In the genomic region with DNA sequence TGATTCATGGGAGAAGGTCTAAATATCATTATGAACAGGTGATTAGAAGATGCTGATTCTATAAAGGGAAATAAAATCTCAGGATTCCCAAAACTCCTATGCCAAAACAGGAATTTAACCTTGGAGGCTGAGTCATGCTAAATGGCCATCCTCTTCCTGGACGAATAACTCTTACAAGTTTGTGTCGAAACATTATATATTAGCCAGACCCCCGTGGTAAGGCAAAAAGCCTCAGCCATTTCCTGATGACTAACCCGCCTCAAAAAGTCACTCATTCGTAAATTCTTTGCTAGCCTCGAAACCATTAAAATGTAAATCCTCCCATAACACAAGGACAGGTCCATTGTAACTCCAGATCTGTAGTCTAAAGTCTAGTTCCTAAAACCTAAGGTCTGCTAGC, we compare ENCODE assay signal across 8 cellular contexts. TPM values are rescaled to one million over a fixed set of nuclear protein-coding genes. Genes with fewer than 3 reads are reported as not detected.
DNase-seq lines count a peak whose midpoint lies in the region; ATAC-seq, FAIRE-seq and TF ChIP-seq lines count a peak whose summit lies in the region.

No MANE protein-coding gene starts in this region.

- intact Hi-C loops in HepG2 (cut with micrococcal nuclease; ENCODE audit: unreplicated experiment) = no loop called here

- H3K9ac ChIP-seq in HepG2 (ENCODE audit: insufficient read depth, low read depth, low read length) = no peak overlapping the region

- no peaks in the 10 kb centered on the region for H3K4me1 ChIP-seq in HepG2 (ENCODE audit: insufficient read depth, low read length)

- in situ Hi-C loops in HepG2 (cut with HindIII; ENCODE audit: extremely low pct_ligation_motif_present, low pct_unique_long_range_greater_than_20kb) = no loop called here

- BruUV-seq in HepG2 (replicated peaks; lab: Mats Ljungman, UMichigan) = no TSS peak

- WGBS in HepG2 (ENCODE audit: low lambda C conversion rate) = 92% methylated on average over 6 of the region's 6 CpGs

- no peak overlapping the region for H3K27ac ChIP-seq in HepG2 (ENCODE audit: extremely low read length, insufficient read depth, low read length)

- no peak for TF ChIP-seq RAD21 in HepG2 (CRISPR knock-in tag; IDR thresholded peaks at IDR 0.05)

- no peak for TF ChIP-seq POLR2A in HepG2 (IDR thresholded peaks at IDR 0.05; ENCODE audit: insufficient read depth in 1 of 2, low read depth in 2 of 2, low read length in 2 of 2)

- ATAC-seq in HG02852 (IDR thresholded peaks at IDR 0.05; ENCODE audit: unreplicated experiment) (peak; percentile 72), HepG2 (no peak), GM19395 (IDR thresholded peaks at IDR 0.05; ENCODE audit: unreplicated experiment) (no peak)

- H3K4me2 ChIP-seq in HepG2 (ENCODE audit: low read depth, low read length) = no peak overlapping the region

- H3K79me2 ChIP-seq in HepG2 (ENCODE audit: insufficient read depth, low read length) = no peaks in the 10 kb centered on the region

- POLR2A ChIA-PET in GM10248 (lab: Yijun Ruan, JAX) = no interaction called here
- POLR2A ChIA-PET in HepG2 (lab: Yijun Ruan, JAX) = no interaction called here

- TF ChIP-seq EP300 in HepG2 (IDR thresholded peaks at IDR 0.05; ENCODE audit: low read depth in 2 of 2, low read length in 2 of 2) = no peak
- TF ChIP-seq EP300 in HepG2 (CRISPR knock-in tag; IDR thresholded peaks at IDR 0.05; ENCODE audit: borderline replicate concordance) = no peak

- no peak for TF ChIP-seq CTCF in GM10248 (IDR thresholded peaks at IDR 0.05; ENCODE audit: control extremely low read depth, extremely low read depth, low read depth, missing control alignments)
- no peak for TF ChIP-seq CTCF in HepG2 (CRISPR knock-in tag; IDR thresholded peaks at IDR 0.05)

- H3K36me3 ChIP-seq in HepG2 (replicated peaks in 1 of 2; ENCODE audit: control insufficient read depth in 1 of 2, insufficient read depth in 2 of 2, low read length in 2 of 2) = peaks cover 9 to 37% of the 10 kb centered on the region in 2 experiments

- no peak for FAIRE-seq in HepG2 (lab: Jason Lieb, UNC)

- no peaks in the 10 kb centered on the region for H4K20me1 ChIP-seq in HepG2 (ENCODE audit: insufficient read depth, low read length)

- no peaks in the 10 kb centered on the region for H3K27me3 ChIP-seq in HepG2 (ENCODE audit: control insufficient read depth in 1 of 2, insufficient read depth in 2 of 2, low read length in 2 of 2)

- no peak overlapping the region for H3K4me3 ChIP-seq in HepG2 (replicated peaks in 1 of 3; ENCODE audit: insufficient read depth in 1 of 3, low read depth in 2 of 3, low read length in 3 of 3)

- no peak overlapping the region for H2AFZ ChIP-seq in HepG2 (ENCODE audit: low read length)

- DNase-seq in GM10248 (ENCODE audit: extremely low spot score) (peak; percentile 30), T1000 (lab: John Stamatoyannopoulos, UW) (peak; percentile 10), HepG2 (ENCODE audit: low spot score) (peak; percentile 3), NCI-H187 (lab: John Stamatoyannopoulos, UW) (no peak), HuH-7 (ENCODE audit: low spot score) (no peak)
- DNase-seq in stimulated activated CD8-positive, alpha-beta memory T cell treated with anti-CD3 and anti-CD28 coated beads, Interleukin-4, amount 100 ng/mL, for 48 hours = no peak

- H3K9me3 ChIP-seq in HepG2 (ENCODE audit: low read length) = no peaks in the 10 kb centered on the region

- CTCF ChIA-PET in GM10248 (lab: Yijun Ruan, JAX) = interaction anchor here (1.3 kb wide), 1 partner anchor 22 kb away, joined by 5 read pairs; no protein-coding TSS in a partner anchor
- CTCF ChIA-PET in HepG2 (lab: Yijun Ruan, JAX; ENCODE audit: low intra/inter-chr PET ratio, low total read pairs) = no interaction called here

TF ChIP-seq in HepG2, 621 proteins besides CTCF, POLR2A, EP300 and RAD21:
- TF ChIP-seq CSRNP2 (CRISPR knock-in tag; conservative IDR thresholded peaks at IDR 0.05; ENCODE audit: low read depth) = no peak
- TF ChIP-seq TFE3 (CRISPR knock-in tag; IDR thresholded peaks at IDR 0.05) = no peak
- TF ChIP-seq HMG20A (CRISPR knock-in tag; IDR thresholded peaks at IDR 0.05; ENCODE audit: borderline replicate concordance) = no peak
- no peak for TF ChIP-seq MAFK (conservative IDR thresholded peaks at IDR 0.05 in 1 of 2, IDR thresholded peaks at IDR 0.05 in 1 of 2; ENCODE audit: low read length in 2 of 2)
- no peak for TF ChIP-seq ZNF343 (CRISPR knock-in tag; IDR thresholded peaks at IDR 0.05)
- no peak for TF ChIP-seq ZNF747 (CRISPR knock-in tag; IDR thresholded peaks at IDR 0.05; ENCODE audit: borderline replicate concordance)

RNA-seq across cellular contexts. Expression of gene CUL2, which starts 32.0 kb away (rescaled TPM):
- 33.1 and 48.2 TPM in 2 replicates for total RNA-seq in HepG2 (2016; rRNA removed; fragmentation: Illumina TruSeq; extraction: Trizol)
- 10.9 and 12.3 TPM in 2 replicates for total RNA-seq in HepG2 (2016; cell fraction: cytosol; rRNA removed; fragmentation: Illumina TruSeq; extraction: Trizol; ENCODE audit: low read depth)
- total RNA-seq in HepG2 (2016; cell fraction: insoluble cytoplasmic fraction; rRNA removed; fragmentation: Illumina TruSeq; extraction: Trizol) = 35.6 and 42.8 TPM in 2 replicates
- 25.2 and 28.9 TPM in 2 replicates for total RNA-seq in HepG2 (2016; cell fraction: membrane; rRNA removed; fragmentation: Illumina TruSeq; extraction: Trizol)
- 28.4 and 32.1 TPM in 2 replicates for total RNA-seq in HepG2 (2016; cell fraction: nucleus; rRNA removed; fragmentation: Illumina TruSeq; extraction: Trizol)
- polyA plus RNA-seq in HepG2 (2011; rRNA removed) = 7.1 and 9.6 TPM in 2 replicates
- 4.9 and 7.1 TPM in 2 replicates for polyA plus RNA-seq in HepG2 (2011; cell fraction: cytosol; rRNA removed)
- polyA plus RNA-seq in HepG2 (2011; cell fraction: nucleus; rRNA removed) = 3.2 and 3.3 TPM in 2 replicates
- 15.6 and 18.3 TPM in 2 replicates for polyA plus RNA-seq in HepG2 (2012)
- polyA plus RNA-seq in HepG2 (2016; cell fraction: cytosol; fragmentation: Illumina TruSeq; extraction: Trizol; ENCODE audit: low read depth) = 8.0 and 9.0 TPM in 2 replicates
- polyA plus RNA-seq in HepG2 (2016; cell fraction: insoluble cytoplasmic fraction; fragmentation: Illumina TruSeq; extraction: Trizol; ENCODE audit: low read depth) = 34.0 and 39.1 TPM in 2 replicates
- polyA plus RNA-seq in HepG2 (2016; cell fraction: membrane; fragmentation: Illumina TruSeq; extraction: Trizol; ENCODE audit: low read depth) = 16.4 and 16.9 TPM in 2 replicates
- 26.7 and 29.6 TPM in 2 replicates for polyA plus RNA-seq in HepG2 (2016; cell fraction: nucleus; fragmentation: Illumina TruSeq; extraction: Trizol; ENCODE audit: insufficient read depth, low read depth)
- polyA minus RNA-seq in HepG2 (2011; rRNA and poly(A)+ RNA removed; ENCODE audit: low replicate concordance) = 7.4 and 12.1 TPM in 2 replicates
- polyA minus RNA-seq in HepG2 (2011; cell fraction: cytosol; rRNA and poly(A)+ RNA removed) = 11.5 and 11.6 TPM in 2 replicates
- 12.2 and 17.9 TPM in 2 replicates for polyA minus RNA-seq in HepG2 (2011; cell fraction: nucleus; rRNA and poly(A)+ RNA removed)

Comparison
In these comparisons a context has a peak if more than half of its experiments do, and no peak if none do; other contexts are left out.
1. DNase-seq: peak in GM10248 (single experiment), T1000 (single experiment) and HepG2 (single experiment); none in NCI-H187 (0 of 2), stimulated activated CD8-positive, alpha-beta memory T cell treated with anti-CD3 and anti-CD28 coated beads, Interleukin-4, amount 100 ng/mL, for 48 hours (single experiment) and HuH-7 (single experiment).